In genomic region chr12:112418248-112418595, GRCh38 we compare ENCODE assay signal across 8 cellular contexts. TPM values are rescaled to one million over a fixed set of nuclear protein-coding genes. Genes with fewer than 3 reads are reported as not detected.
DNase-seq lines count a peak whose midpoint lies in the region; ATAC-seq, FAIRE-seq and TF ChIP-seq lines count a peak whose summit lies in the region.

No MANE protein-coding gene starts in this region.

- CTCF ChIA-PET in Panc1 (lab: Charles Lee) = interaction anchor here (0.5 to 0.6 kb wide), 3 partner anchors 17 to 53 kb away, joined by 4 to 5 read pairs (median 5); no protein-coding TSS in a partner anchor

- ATAC-seq in Panc1 (no peak), HG03342 (IDR thresholded peaks at IDR 0.05; ENCODE audit: unreplicated experiment) (no peak)

- 0 out of 2 replicates have a peak, but pooled peaks cover 3% of the 10 kb centered on the region for H3K4me1 ChIP-seq in Panc1 (ENCODE audit: control insufficient read depth, insufficient read depth, low read length)

- H3K36me3 Mint-ChIP-seq in progenitor cell of endocrine pancreas (ENCODE audit: insufficient read depth) = no peaks in the 10 kb centered on the region

- no peak for FAIRE-seq in GM19239 (lab: Jason Lieb, UNC)

- intact Hi-C loops in Panc1 (cut with micrococcal nuclease; ENCODE audit: unreplicated experiment) = no loop called here

- POLR2A ChIA-PET in Panc1 (lab: Charles Lee) = interaction anchor here (0.6 kb wide), 1 partner anchor 321 kb away, joined by 5 read pairs; no protein-coding TSS in a partner anchor

- no peaks in the 10 kb centered on the region for H3K27me3 ChIP-seq in Panc1 (ENCODE audit: control insufficient read depth, insufficient read depth, low read length)

- in situ Hi-C loops in Panc1 (cut with HindIII; ENCODE audit: low pct_unique_long_range_greater_than_20kb, low sequenced_read_pairs) = no loop called here

- H3K27me3 Mint-ChIP-seq in progenitor cell of endocrine pancreas = peaks cover 4% of the 10 kb centered on the region

- TSS peak; percentile 99 for BruUV-seq in Panc1 (replicated peaks; lab: Mats Ljungman, UMichigan)

- H3K4me1 Mint-ChIP-seq in progenitor cell of endocrine pancreas (ENCODE audit: low read depth) = peaks cover 10% of the 10 kb centered on the region

- no peaks in the 10 kb centered on the region for H3K9me3 ChIP-seq in Panc1 (ENCODE audit: control insufficient read depth, insufficient read depth, low read depth, low read length)

- DNase-seq in GM12865 (ENCODE audit: low read depth) (peak; percentile 31), Panc1 (ENCODE audit: low read depth, low spot score) (no peak), epithelial cell of proximal tubule (ENCODE audit: low read depth) (no peak), progenitor cell of endocrine pancreas (ENCODE audit: low spot score, unreplicated experiment) (no peak), GM19239 (ENCODE audit: insufficient read length, low spot score) (no peak), NCI-H2196 treated with DMSO at 0.1 percent for 48 hours (lab: John Stamatoyannopoulos, UW; ENCODE audit: unreplicated experiment) (no peak)
- no peak for DNase-seq in effector CD8-positive, alpha-beta T cell (lab: John Stamatoyannopoulos, UW)

- H3K4me3 ChIP-seq in GM12865 (ENCODE audit: low read depth, low read length) (peak overlapping the region; percentile 99), Panc1 (ENCODE audit: low read depth in 2 of 2, low read length in 2 of 2) (peak overlapping the region; percentile 89 to 94), epithelial cell of proximal tubule (ENCODE audit: low read depth, low read length) (peak overlapping the region; percentile 72)

- H3K27ac Mint-ChIP-seq in progenitor cell of endocrine pancreas = peak overlapping the region; percentile 98

- no peaks in the 10 kb centered on the region for H3K9me3 Mint-ChIP-seq in progenitor cell of endocrine pancreas (ENCODE audit: low read depth)

- H3K4me3 Mint-ChIP-seq in progenitor cell of endocrine pancreas (ENCODE audit: low read depth) = peak overlapping the region; percentile 96

- peak overlapping the region; percentile 92 for H3K27ac ChIP-seq in Panc1 (ENCODE audit: low read length)

- no peak for TF ChIP-seq CTCF in GM12865 (IDR thresholded peaks at IDR 0.05; ENCODE audit: insufficient read depth, low read depth, low read length, missing control alignments)
- TF ChIP-seq CTCF in Panc1 (IDR thresholded peaks at IDR 0.05) = no peak
- no peak for TF ChIP-seq CTCF in epithelial cell of proximal tubule (conservative IDR thresholded peaks at IDR 0.05; ENCODE audit: low read depth, low read length)
- no peak for TF ChIP-seq CTCF in progenitor cell of endocrine pancreas (IDR thresholded peaks at IDR 0.05; ENCODE audit: unreplicated experiment)

- H3K36me3 ChIP-seq in Panc1 (ENCODE audit: control insufficient read depth, insufficient read depth, low read length) = no peaks in the 10 kb centered on the region; the same call in 1 of the 2 replicates

RNA-seq across cellular contexts. Expression of gene PTPN11, which starts 0.5 kb away (rescaled TPM):
- total RNA-seq in Panc1 (2021; ENCODE audit: unreplicated experiment) = 139 TPM
- polyA plus RNA-seq in Panc1 (2012; ENCODE audit: insufficient read length) = 59.8 TPM
- 78.3 and 80.5 TPM in 2 replicates for total RNA-seq in epithelial cell of proximal tubule
- 73.8 and 77.3 TPM in 2 replicates for total RNA-seq in progenitor cell of endocrine pancreas

RNA-seq across cellular contexts. Expression of gene RPL6, which starts 8.8 kb away (rescaled TPM):
- 969 TPM for total RNA-seq in Panc1 (2021; ENCODE audit: unreplicated experiment)
- polyA plus RNA-seq in Panc1 (2012; ENCODE audit: insufficient read length) = 707 TPM
- 1,982 and 2,357 TPM in 2 replicates for total RNA-seq in epithelial cell of proximal tubule
- total RNA-seq in progenitor cell of endocrine pancreas = 1,626 and 1,651 TPM in 2 replicates

RNA-seq across cellular contexts. Expression of gene HECTD4, which starts 36.0 kb away (rescaled TPM):
- total RNA-seq in Panc1 (2021; ENCODE audit: unreplicated experiment) = 51.3 TPM
- 48.4 TPM for polyA plus RNA-seq in Panc1 (2012; ENCODE audit: insufficient read length)
- 5.4 and 10.4 TPM in 2 replicates for total RNA-seq in epithelial cell of proximal tubule
- total RNA-seq in progenitor cell of endocrine pancreas = 86.7 and 88.8 TPM in 2 replicates
